12 cellular contexts compared by ENCODE assay signal in genomic region chr1:89761901-89762300, GRCh38. TPM values are rescaled to one million over a fixed set of nuclear protein-coding genes. Genes with fewer than 3 reads are reported as not detected.
A peak's percentile ranks its signal among the peaks of the same experiment; 100 is the strongest.
DNase-seq lines count a peak whose midpoint lies in the region; TF ChIP-seq lines count a peak whose summit lies in the region.
"Had no signal": no experiment of that assay in that cellular context is flagged by ENCODE, and none has a peak within 500 bp of the region (broad histone marks: within the 10 kb centered on the region; RNA-seq: fewer than 3 reads in every experiment).

No MANE protein-coding gene starts in this region.

- TF ChIP-seq CTCF in MM.1S (IDR thresholded peaks at IDR 0.05; ENCODE audit: low read length) = no peak

- H3K36me3 ChIP-seq in MM.1S (replicated peaks; ENCODE audit: insufficient read depth, low read length) = no peaks in the 10 kb centered on the region
- H3K36me3 ChIP-seq: neutrophil had no signal

- no peaks in the 10 kb centered on the region for H4K20me1 ChIP-seq in MM.1S (ENCODE audit: insufficient read depth, low read length)

- H3F3A ChIP-seq in MM.1S (ENCODE audit: insufficient read depth, low read length) = no peaks in the 10 kb centered on the region

- H3K27ac ChIP-seq in MM.1S (ENCODE audit: low read length) = no peak overlapping the region
- H3K27ac ChIP-seq: foreskin keratinocyte, neutrophil had no signal

- no peaks in the 10 kb centered on the region for H3K9me2 ChIP-seq in MM.1S (replicated peaks; ENCODE audit: insufficient read depth, low read length)

- peak overlapping the region; percentile 92 for H3K4me3 Mint-ChIP-seq in T-helper 2 cell treated with Interferon-gamma antibody and Interleukin-4, amounts not matched to agents 5 μg/mL and 100 μg/mL, for 36 hours

- no peak for DNase-seq in T-helper 2 cell treated with Interferon-gamma antibody and Interleukin-4, amounts not matched to agents 5 μg/mL and 100 μg/mL, for 36 hours (ENCODE audit: low spot score)
- no peak for DNase-seq in T-helper 2 cell
- DNase-seq in MM.1S = no peak
- peak; percentile 14 for DNase-seq in cerebellar cortex (ENCODE audit: low spot score)
- DNase-seq in retina = peak; percentile 30
- no peak for DNase-seq in cerebellum (ENCODE audit: low spot score)
- no peak for DNase-seq in NOMO-1 (lab: John Stamatoyannopoulos, UW; ENCODE audit: unreplicated experiment in 2 of 2)
- DNase-seq in GDM1 (lab: John Stamatoyannopoulos, UW) = no peak
- DNase-seq: foreskin keratinocyte, H7, kidney had no signal

- H2AFZ ChIP-seq in MM.1S (ENCODE audit: low read length) = peak overlapping the region; percentile 95; the same call in 1 of the 2 replicates

- H3K36me3 Mint-ChIP-seq in T-helper 2 cell treated with Interferon-gamma antibody and Interleukin-4, amounts not matched to agents 5 μg/mL and 100 μg/mL, for 36 hours (ENCODE audit: low read depth) = peaks cover 22% of the 10 kb centered on the region

- H3K9me3 ChIP-seq in MM.1S (replicated peaks; ENCODE audit: insufficient read depth, low read length) = no peaks in the 10 kb centered on the region
- H3K9me3 ChIP-seq: neutrophil had no signal

- H3K9ac ChIP-seq in MM.1S (ENCODE audit: low read length) = no peak overlapping the region

- no peaks in the 10 kb centered on the region for H3K27me3 Mint-ChIP-seq in T-helper 2 cell treated with Interferon-gamma antibody and Interleukin-4, amounts not matched to agents 5 μg/mL and 100 μg/mL, for 36 hours (ENCODE audit: low read depth)

- H3K4me2 ChIP-seq in MM.1S (ENCODE audit: low read depth, low read length) = peak overlapping the region; percentile 93

- no peak overlapping the region for H3K4me3 ChIP-seq in MM.1S (ENCODE audit: low read length)

- H3K27me3 ChIP-seq in MM.1S (replicated peaks; ENCODE audit: insufficient read depth, low read length) = no peaks in the 10 kb centered on the region
- H3K27me3 ChIP-seq: foreskin keratinocyte had no signal

- H3K27ac Mint-ChIP-seq in T-helper 2 cell treated with Interferon-gamma antibody and Interleukin-4, amounts not matched to agents 5 μg/mL and 100 μg/mL, for 36 hours = peak overlapping the region; percentile 97

- peaks cover 3% of the 10 kb centered on the region; the same call in 1 of the 2 replicates for H3K4me1 ChIP-seq in MM.1S (ENCODE audit: low read length)

- no peaks in the 10 kb centered on the region for H3K79me2 ChIP-seq in MM.1S (ENCODE audit: low read length)

- H3K4me1 Mint-ChIP-seq in T-helper 2 cell treated with Interferon-gamma antibody and Interleukin-4, amounts not matched to agents 5 μg/mL and 100 μg/mL, for 36 hours (ENCODE audit: low read depth) = peaks cover 62% of the 10 kb centered on the region

- no peaks in the 10 kb centered on the region for H3K9me3 Mint-ChIP-seq in T-helper 2 cell treated with Interferon-gamma antibody and Interleukin-4, amounts not matched to agents 5 μg/mL and 100 μg/mL, for 36 hours

RNA-seq across cellular contexts. Expression of gene LRRC8D, which starts 58.9 kb away (rescaled TPM):
- total RNA-seq in cerebellum = 24.8 TPM

Comparison
In these comparisons a context has a peak if more than half of its experiments do, and no peak if none do; other contexts are left out.
1. DNase-seq: peak in cerebellar cortex (single experiment) and retina (single experiment); none in T-helper 2 cell treated with Interferon-gamma antibody and Interleukin-4, amounts not matched to agents 5 μg/mL and 100 μg/mL, for 36 hours (single experiment), T-helper 2 cell (0 of 5), MM.1S (single experiment), cerebellum (single experiment), NOMO-1 (0 of 2) and GDM1 (single experiment).